Comparison of ENCODE assay signal across 11 cellular contexts in the genomic region with DNA sequence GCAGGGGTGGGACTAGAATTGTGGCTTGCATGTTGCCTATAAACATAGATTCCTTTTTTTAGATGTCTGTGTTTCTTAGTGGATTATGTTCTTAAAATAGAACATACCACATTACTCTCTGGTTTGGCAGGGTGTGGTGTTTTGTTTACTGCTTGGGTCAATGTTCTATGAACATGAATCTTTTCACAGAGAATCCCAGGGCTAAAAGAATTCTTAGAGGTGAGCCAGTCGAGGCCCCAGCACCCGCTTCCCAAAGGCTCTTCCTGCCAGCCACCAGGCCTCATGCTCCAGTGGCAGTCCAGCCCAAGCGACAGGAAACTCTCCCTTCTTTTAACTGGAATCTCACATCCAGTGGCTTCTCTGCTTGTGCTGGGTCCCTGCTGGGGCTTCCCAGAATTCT.
A peak's percentile ranks its signal among the peaks of the same experiment; 100 is the strongest.
DNase-seq lines count a peak whose midpoint lies in the region; ATAC-seq and TF ChIP-seq lines count a peak whose summit lies in the region.
"Had no signal": no experiment of that assay in that cellular context is flagged by ENCODE, and none has a peak within 500 bp of the region (broad histone marks: within the 10 kb centered on the region; RNA-seq: fewer than 3 reads in every experiment).

No MANE protein-coding gene starts in this region.

- no peak overlapping the region for H4K12ac ChIP-seq in trophoblast cell (ENCODE audit: low read depth, low read length)

- TF ChIP-seq CTCF in RWPE2 (IDR thresholded peaks at IDR 0.05; ENCODE audit: poor library complexity, severe bottlenecking) (no peak), gastroesophageal sphincter (IDR thresholded peaks at IDR 0.05) (no peak)

- H3K4me3 ChIP-seq in RWPE2 (ENCODE audit: severe bottlenecking): no peak overlapping the region
- H3K4me3 ChIP-seq in gastroesophageal sphincter: no peak overlapping the region
- peak overlapping the region; percentile 24 for H3K4me3 ChIP-seq in rectal smooth muscle tissue (ENCODE audit: low read length)
- no peak overlapping the region for H3K4me3 ChIP-seq in trophoblast cell (ENCODE audit: low read depth, low read length)

- no peak overlapping the region for H3K4ac ChIP-seq in trophoblast cell (ENCODE audit: low read depth, low read length)

- no peak overlapping the region for H4K8ac ChIP-seq in trophoblast cell (ENCODE audit: low read depth, low read length)

- TF ChIP-seq EP300 in gastroesophageal sphincter (IDR thresholded peaks at IDR 0.05): no peak

- H3K9me3 ChIP-seq in RWPE2 (ENCODE audit: severe bottlenecking) (no peaks in the 10 kb centered on the region), gastroesophageal sphincter (no peaks in the 10 kb centered on the region), trophoblast cell (ENCODE audit: insufficient read depth, low read depth, low read length) (no peaks in the 10 kb centered on the region)

- WGBS in gastroesophageal sphincter (ENCODE audit: low coverage in 1 of 2), 2 donors: 13 to 17% methylated on average over 3 of the region's 3 CpGs
- WGBS in trophoblast cell (ENCODE audit: extremely low coverage, insufficient coverage, insufficient read length): no CpG with 5 or more reads among the region's 3 CpGs

- no peak overlapping the region for H3K23ac ChIP-seq in trophoblast cell (ENCODE audit: low read length)

- H3K36me3 ChIP-seq in RWPE2 (ENCODE audit: low read depth) (peaks cover 23% of the 10 kb centered on the region), gastroesophageal sphincter (no peaks in the 10 kb centered on the region), rectal smooth muscle tissue (ENCODE audit: control insufficient read depth, insufficient read depth, low read length) (no peaks in the 10 kb centered on the region), trophoblast cell (ENCODE audit: control insufficient read depth in 1 of 2, insufficient read depth in 2 of 2, low read length in 2 of 2) (no peaks in the 10 kb centered on the region)

- DNase-seq in EH (ENCODE audit: low read depth) (peak; percentile 85), RWPE2 (ENCODE audit: low spot score) (no peak), substantia nigra (lab: John Stamatoyannopoulos, UW) (no peak), KBM-7 (no peak), trophoblast cell (no peak), T-helper 9 cell (no peak)
- DNase-seq: DMS53, NCI-H1092 treated with DMSO at 0.1 percent for 48 hours had no signal

- H3K14ac ChIP-seq in trophoblast cell (ENCODE audit: low read length): no peak overlapping the region

- H4K91ac ChIP-seq in trophoblast cell (ENCODE audit: low read depth, low read length): no peak overlapping the region

- H3K4me2 ChIP-seq in trophoblast cell (ENCODE audit: low read length): no peak overlapping the region

- no peak overlapping the region for H2BK120ac ChIP-seq in trophoblast cell (ENCODE audit: insufficient read depth, low read length, poor library complexity)

- no peak overlapping the region for H2AFZ ChIP-seq in trophoblast cell (ENCODE audit: insufficient read depth, low read length, poor library complexity)

- in situ Hi-C loops in KBM-7 (cut with MboI; ENCODE audit: low pct_unique_long_range_greater_than_20kb, low sequenced_read_pairs): no loop called here

- no peak overlapping the region for H2AK5ac ChIP-seq in trophoblast cell (ENCODE audit: low read length)

- peak overlapping the region; percentile 16 for H3K27ac ChIP-seq in RWPE2 (ENCODE audit: poor library complexity, severe bottlenecking)
- peak overlapping the region in 3 of 4 donors; percentile 40 to 53 (median 48) for H3K27ac ChIP-seq in gastroesophageal sphincter
- no peak overlapping the region for H3K27ac ChIP-seq in rectal smooth muscle tissue (ENCODE audit: low read depth, low read length)
- no peak overlapping the region for H3K27ac ChIP-seq in substantia nigra (ENCODE audit: low read depth, low read length, poor library complexity, severe bottlenecking)
- no peak overlapping the region for H3K27ac ChIP-seq in trophoblast cell (ENCODE audit: low read depth, low read length)

- no peak for TF ChIP-seq POLR2A in gastroesophageal sphincter (IDR thresholded peaks at IDR 0.05)

- H2BK12ac ChIP-seq in trophoblast cell (ENCODE audit: low read length): no peak overlapping the region

- H3K4me1 ChIP-seq in RWPE2 (ENCODE audit: insufficient read depth, poor library complexity, severe bottlenecking) (peaks cover 40% of the 10 kb centered on the region), gastroesophageal sphincter (peaks cover 5 to 26% (median 6%) of the 10 kb centered on the region in 3 donors), rectal smooth muscle tissue (ENCODE audit: control insufficient read depth, insufficient read depth, low read length) (peaks cover 9% of the 10 kb centered on the region), trophoblast cell (ENCODE audit: control insufficient read depth in 1 of 2, insufficient read depth in 2 of 2, low read length in 2 of 2) (no peaks in the 10 kb centered on the region)

- H3K79me1 ChIP-seq in trophoblast cell (ENCODE audit: low read length): no peaks in the 10 kb centered on the region

- no peak overlapping the region for H3K9ac ChIP-seq in rectal smooth muscle tissue (ENCODE audit: low read length)
- H3K9ac ChIP-seq in trophoblast cell (ENCODE audit: low read length): no peak overlapping the region

- ATAC-seq in RWPE2 (ENCODE audit: low read depth) (peak; percentile 34; the same call in 1 of the 3 replicates), gastroesophageal sphincter (no peak)
- ATAC-seq: Panc1 had no signal

- no peak overlapping the region for H3K18ac ChIP-seq in trophoblast cell (ENCODE audit: low read length)

- no peaks in the 10 kb centered on the region for H3K79me2 ChIP-seq in trophoblast cell (ENCODE audit: control insufficient read depth, insufficient read depth, low read length, poor library complexity)

- H3K27me3 ChIP-seq in RWPE2 (ENCODE audit: insufficient read depth, poor library complexity, severe bottlenecking) (no peaks in the 10 kb centered on the region), gastroesophageal sphincter (no peaks in the 10 kb centered on the region), rectal smooth muscle tissue (ENCODE audit: control insufficient read depth, insufficient read depth, low read length) (no peaks in the 10 kb centered on the region), trophoblast cell (ENCODE audit: insufficient read depth, low read length) (no peaks in the 10 kb centered on the region)

- no peak overlapping the region for H2BK5ac ChIP-seq in trophoblast cell (ENCODE audit: low read depth, low read length, poor library complexity)

Comparison
In these comparisons a context has a peak if more than half of its experiments do, and no peak if none do; other contexts are left out.
1. H3K27ac ChIP-seq: peak in RWPE2 (single experiment) and gastroesophageal sphincter (3 of 4); none in rectal smooth muscle tissue (single experiment), substantia nigra (single experiment) and trophoblast cell (single experiment).